ENCODE assay signal across 1 cellular context in genomic region chr9:76704601-76705204, GRCh38.
TF ChIP-seq lines count a peak whose summit lies in the region.

No MANE protein-coding gene starts in this region.

TF ChIP-seq in SK-N-SH treated with all-trans-retinoic acid at 6 μM for 48 hours, 23 proteins besides CTCF, POLR2A, EP300 and RAD21 (continued from another document):
- TF ChIP-seq TSHZ2 (CRISPR knock-in tag; IDR thresholded peaks at IDR 0.05) (no peak), BACH2 (CRISPR knock-in tag; IDR thresholded peaks at IDR 0.05; ENCODE audit: borderline replicate concordance) (no peak), PATZ1 (CRISPR knock-in tag; IDR thresholded peaks at IDR 0.05; ENCODE audit: borderline replicate concordance) (no peak), SNAI2 (CRISPR knock-in tag; IDR thresholded peaks at IDR 0.05) (no peak), OSR1 (CRISPR knock-in tag; IDR thresholded peaks at IDR 0.05) (no peak), TCF4 (CRISPR knock-in tag; IDR thresholded peaks at IDR 0.05; ENCODE audit: borderline replicate concordance) (no peak), CSDC2 (CRISPR knock-in tag; IDR thresholded peaks at IDR 0.05) (no peak), CREB5 (CRISPR knock-in tag; IDR thresholded peaks at IDR 0.05; ENCODE audit: low read depth) (no peak), TOX (CRISPR knock-in tag; IDR thresholded peaks at IDR 0.05; ENCODE audit: borderline replicate concordance) (no peak), PPARA (CRISPR knock-in tag; IDR thresholded peaks at IDR 0.05; ENCODE audit: borderline replicate concordance) (no peak), RARB (CRISPR knock-in tag; IDR thresholded peaks at IDR 0.05) (no peak), ZNF565 (CRISPR knock-in tag; conservative IDR thresholded peaks at IDR 0.05; ENCODE audit: low read depth) (no peak), ISL1 (CRISPR knock-in tag; IDR thresholded peaks at IDR 0.05) (no peak), ZNF8 (CRISPR knock-in tag; IDR thresholded peaks at IDR 0.05) (no peak), ESRRG (CRISPR knock-in tag; IDR thresholded peaks at IDR 0.05) (no peak)
- TF ChIP-seq, protein P1, sequence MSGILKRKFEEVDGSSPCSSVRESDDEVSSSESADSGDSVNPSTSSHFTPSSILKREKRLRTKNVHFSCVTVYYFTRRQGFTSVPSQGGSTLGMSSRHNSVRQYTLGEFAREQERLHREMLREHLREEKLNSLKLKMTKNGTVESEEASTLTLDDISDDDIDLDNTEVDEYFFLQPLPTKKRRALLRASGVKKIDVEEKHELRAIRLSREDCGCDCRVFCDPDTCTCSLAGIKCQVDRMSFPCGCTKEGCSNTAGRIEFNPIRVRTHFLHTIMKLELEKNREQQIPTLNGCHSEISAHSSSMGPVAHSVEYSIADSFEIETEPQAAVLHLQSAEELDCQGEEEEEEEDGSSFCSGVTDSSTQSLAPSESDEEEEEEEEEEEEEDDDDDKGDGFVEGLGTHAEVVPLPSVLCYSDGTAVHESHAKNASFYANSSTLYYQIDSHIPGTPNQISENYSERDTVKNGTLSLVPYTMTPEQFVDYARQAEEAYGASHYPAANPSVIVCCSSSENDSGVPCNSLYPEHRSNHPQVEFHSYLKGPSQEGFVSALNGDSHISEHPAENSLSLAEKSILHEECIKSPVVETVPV (CRISPR knock-in tag; IDR thresholded peaks at IDR 0.05) = no peak
TF ChIP-seq in SK-N-SH treated with all-trans-retinoic acid at 6 μM for 48 hours: peak in this region for 0.
